In the genomic region with DNA sequence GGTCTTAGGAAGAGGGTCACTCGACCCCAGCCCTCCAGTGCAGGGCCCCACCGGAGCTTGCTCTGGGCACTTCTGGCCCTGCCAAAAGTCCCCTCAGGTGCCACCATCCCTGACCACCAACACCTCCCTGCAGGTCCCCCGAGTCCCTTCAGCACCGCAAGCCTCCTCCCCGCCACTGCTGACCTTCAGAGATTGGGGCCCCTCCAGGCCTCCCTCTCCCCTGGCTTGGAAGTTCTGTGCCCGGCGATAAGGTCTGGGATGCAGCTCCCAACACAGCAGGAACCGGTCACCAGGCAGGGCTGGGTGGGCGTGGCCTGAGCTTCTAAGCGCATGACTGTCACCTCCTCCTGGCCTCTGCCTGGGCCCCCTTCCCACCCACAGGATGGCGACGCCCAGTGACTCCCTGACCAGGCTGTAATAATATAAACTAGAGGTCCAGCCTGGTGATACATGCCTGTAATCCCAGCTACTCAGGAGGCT, we compare ENCODE assay signal across 10 cellular contexts. TPM values are rescaled to one million over a fixed set of nuclear protein-coding genes. Genes with fewer than 3 reads are reported as not detected.
A peak's percentile ranks its signal among the peaks of the same experiment; 100 is the strongest.
DNase-seq lines count a peak whose midpoint lies in the region; ATAC-seq and TF ChIP-seq lines count a peak whose summit lies in the region.
"Had no signal": no experiment of that assay in that cellular context is flagged by ENCODE, and none has a peak within 500 bp of the region (broad histone marks: within the 10 kb centered on the region; RNA-seq: fewer than 3 reads in every experiment).

No MANE protein-coding gene starts in this region.

- H3K27me3 ChIP-seq in MG63 (no peaks in the 10 kb centered on the region), mesendoderm (ENCODE audit: insufficient read depth, low read length, poor library complexity) (no peaks in the 10 kb centered on the region)

- no peak overlapping the region for H3K23ac ChIP-seq in mesendoderm (ENCODE audit: low read length)

- no peak overlapping the region for H3K18ac ChIP-seq in mesendoderm (ENCODE audit: low read length)

- H3K27ac Mint-ChIP-seq in chondrocyte (ENCODE audit: unreplicated experiment) = peak overlapping the region; percentile 86

- peak overlapping the region; percentile 12; the same call in 1 of the 2 replicates for H3K4me3 ChIP-seq in MG63
- H3K4me3 ChIP-seq in mesendoderm (ENCODE audit: low read length) = no peak overlapping the region

- no peak overlapping the region for H2BK120ac ChIP-seq in mesendoderm (ENCODE audit: low read depth, low read length)

- H3K9me3 ChIP-seq in MG63 = no peaks in the 10 kb centered on the region

- DNase-seq in AG09319 (ENCODE audit: extremely low read depth, low read depth) (peak; percentile 34), MG63 (peak; percentile 88), chondrocyte (ENCODE audit: low spot score) (no peak), mesendoderm (peak; percentile 50), KG1 (lab: John Stamatoyannopoulos, UW) (no peak), NCI-H2171 (lab: John Stamatoyannopoulos, UW) (no peak)
- DNase-seq: activated effector memory CD4-positive, alpha-beta T cell treated with anti-CD3 and anti-CD28 coated beads, Interleukin-2, amount 50 U/mL, for 16 hours; NCI-H774 had no signal

- ATAC-seq in HG02642 (IDR thresholded peaks at IDR 0.05; ENCODE audit: poor library complexity, unreplicated experiment) = no peak
- no peak for ATAC-seq in HG03108 (IDR thresholded peaks at IDR 0.05; ENCODE audit: unreplicated experiment)

- H3K4me1 Mint-ChIP-seq in chondrocyte (ENCODE audit: low read depth) = peaks cover 78% of the 10 kb centered on the region

- H3K4ac ChIP-seq in mesendoderm (ENCODE audit: low read depth, low read length) = no peak overlapping the region

- WGBS in mesendoderm (ENCODE audit: extremely low coverage, insufficient coverage, low lambda C conversion rate) = no CpG with 5 or more reads among the region's 12 CpGs

- H3K4me2 ChIP-seq in mesendoderm (ENCODE audit: low read length) = no peak overlapping the region

- no peak for TF ChIP-seq CTCF in AG09319 (IDR thresholded peaks at IDR 0.05; ENCODE audit: low read depth, low read length)
- no peak for TF ChIP-seq CTCF in chondrocyte (IDR thresholded peaks at IDR 0.05)

- no peaks in the 10 kb centered on the region for H3K9me3 Mint-ChIP-seq in chondrocyte (ENCODE audit: low read depth)

- H3K9ac ChIP-seq in mesendoderm (ENCODE audit: low read length) = no peak overlapping the region

- no peaks in the 10 kb centered on the region for H3K36me3 Mint-ChIP-seq in chondrocyte (ENCODE audit: low read depth)

- no peak overlapping the region for H3K56ac ChIP-seq in mesendoderm (ENCODE audit: low read length)

- H3K36me3 ChIP-seq in MG63 (peaks cover 12% of the 10 kb centered on the region), mesendoderm (ENCODE audit: control insufficient read depth, insufficient read depth, low read length) (no peaks in the 10 kb centered on the region)

- peaks cover 3% of the 10 kb centered on the region for H3K79me1 ChIP-seq in mesendoderm (ENCODE audit: low read length)

- H2BK5ac ChIP-seq in mesendoderm (ENCODE audit: low read length) = no peak overlapping the region

- H2BK15ac ChIP-seq in mesendoderm (replicated peaks; ENCODE audit: low read depth) = no peak overlapping the region

- peak overlapping the region; percentile 53 for H3K4me3 Mint-ChIP-seq in chondrocyte (ENCODE audit: unreplicated experiment)

- H3K4me1 ChIP-seq in mesendoderm (ENCODE audit: control insufficient read depth, low read depth, low read length) = peaks cover 17% of the 10 kb centered on the region

- H4K5ac ChIP-seq in mesendoderm (ENCODE audit: low read length) = no peak overlapping the region

- H4K8ac ChIP-seq in mesendoderm (ENCODE audit: low read depth, low read length) = no peak overlapping the region

- no peak overlapping the region for H2AK5ac ChIP-seq in mesendoderm (ENCODE audit: low read length)

- H3K79me2 ChIP-seq in mesendoderm (ENCODE audit: control insufficient read depth, insufficient read depth, low read length) = peaks cover 8% of the 10 kb centered on the region

- H3K27me3 Mint-ChIP-seq in chondrocyte (ENCODE audit: low read depth) = no peaks in the 10 kb centered on the region

- H3K27ac ChIP-seq in mesendoderm (ENCODE audit: low read depth, low read length) = no peak overlapping the region

RNA-seq across cellular contexts. Expression of a gene that starts 11.2 kb away (rescaled TPM):
- total RNA-seq in MG63 (2014; rRNA removed; shearing (Covaris generic); ENCODE audit: low replicate concordance) = 77.6 and 88.5 TPM in 2 replicates
- 134 to 209 TPM (median 208 TPM) in 3 replicates for total RNA-seq in chondrocyte
- polyA plus RNA-seq in mesendoderm (2013, experiment 1 of 2) = 37.5 TPM
- 38.4 TPM for polyA plus RNA-seq in mesendoderm (2013, experiment 2 of 2)

RNA-seq across cellular contexts. Expression of a gene that starts 29.7 kb away (rescaled TPM):
- 9.3 and 14.3 TPM in 2 replicates for total RNA-seq in MG63 (2014; rRNA removed; shearing (Covaris generic); ENCODE audit: low replicate concordance)
- 2.9 to 11.7 TPM (median 3.7 TPM) in 3 replicates for total RNA-seq in chondrocyte
- polyA plus RNA-seq in mesendoderm (2013, experiment 1 of 2) = 38.9 TPM
- 37.7 TPM for polyA plus RNA-seq in mesendoderm (2013, experiment 2 of 2)

RNA-seq across cellular contexts. Expression of a gene that starts 37.9 kb away (rescaled TPM):
- total RNA-seq in MG63 (2014; rRNA removed; shearing (Covaris generic); ENCODE audit: low replicate concordance) = 290 and 307 TPM in 2 replicates
- 68.8 to 90.2 TPM (median 70.7 TPM) in 3 replicates for total RNA-seq in chondrocyte
- 300 TPM for polyA plus RNA-seq in mesendoderm (2013, experiment 1 of 2)
- polyA plus RNA-seq in mesendoderm (2013, experiment 2 of 2) = 305 TPM

Comparison
In these comparisons a context has a peak if more than half of its experiments do, and no peak if none do; other contexts are left out.
1. DNase-seq: peak in AG09319 (single experiment), MG63 (single experiment) and mesendoderm (single experiment); none in chondrocyte (single experiment), KG1 (single experiment) and NCI-H2171 (single experiment).